ENCODE assay signal across 24 cellular contexts in the genomic region with DNA sequence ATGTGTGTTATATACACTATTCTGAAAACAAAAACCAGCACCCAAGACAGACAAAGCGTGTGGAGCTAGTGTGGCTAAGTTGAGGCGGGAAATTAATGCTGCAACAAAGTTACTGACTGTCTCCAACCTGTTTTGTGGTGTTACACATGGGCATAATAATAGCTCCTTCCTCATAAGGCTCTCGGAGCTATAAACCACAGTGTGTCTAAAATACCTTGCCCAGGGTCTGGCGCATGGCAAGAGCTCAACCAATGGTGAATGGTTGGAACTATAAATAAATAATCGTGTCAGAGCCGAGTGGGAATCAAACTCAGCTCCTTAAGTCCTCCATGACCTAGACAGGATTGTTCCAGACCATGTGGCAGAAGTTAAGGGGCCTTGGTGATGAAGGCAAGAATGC. TPM values are rescaled to one million over a fixed set of nuclear protein-coding genes. Genes with fewer than 3 reads are reported as not detected.
DNase-seq lines count a peak whose midpoint lies in the region; ATAC-seq and TF ChIP-seq lines count a peak whose summit lies in the region.
"Had no signal": no experiment of that assay in that cellular context is flagged by ENCODE, and none has a peak within 500 bp of the region (broad histone marks: within the 10 kb centered on the region; RNA-seq: fewer than 3 reads in every experiment).

No MANE protein-coding gene starts in this region.

- H3K79me2 ChIP-seq in mesendoderm (ENCODE audit: control insufficient read depth, insufficient read depth, low read length) = no peaks in the 10 kb centered on the region
- H3K79me2 ChIP-seq: parathyroid adenoma had no signal

- no peaks in the 10 kb centered on the region for H3K27me3 ChIP-seq in mesendoderm (ENCODE audit: insufficient read depth, low read length, poor library complexity)
- H3K27me3 ChIP-seq: body of pancreas, tibial artery had no signal

- no peak overlapping the region for H3K27ac ChIP-seq in mesendoderm (ENCODE audit: low read depth, low read length)
- H3K27ac ChIP-seq: body of pancreas, epithelial cell of prostate, KMS-11, parathyroid adenoma, tibial artery had no signal

- H3K79me1 ChIP-seq in mesendoderm (ENCODE audit: low read length) = no peaks in the 10 kb centered on the region

- H3K27me3 Mint-ChIP-seq in Calu3 (ENCODE audit: unreplicated experiment) = no peaks in the 10 kb centered on the region
- H3K27me3 Mint-ChIP-seq: activated naive CD4-positive, alpha-beta T cell treated with anti-CD3 and anti-CD28 coated beads, Interleukin-2, amount 50 U/mL, for 24 hours; naive thymus-derived CD4-positive, alpha-beta T cell had no signal

- H3K23ac ChIP-seq in mesendoderm (ENCODE audit: low read length) = no peak overlapping the region

- no peak for ATAC-seq in GM18907 (IDR thresholded peaks at IDR 0.05; ENCODE audit: unreplicated experiment)
- ATAC-seq: body of pancreas; left lobe of liver; naive thymus-derived CD4-positive, alpha-beta T cell had no signal

- peak; percentile 20 for DNase-seq in GM10248 (ENCODE audit: extremely low spot score)
- DNase-seq in Kasumi-1 (lab: John Stamatoyannopoulos, UW) = peak; percentile 80 to 85
- peak; percentile 92 for DNase-seq in SKM-1 treated with dmso at 0.1 percent for 144 hours (lab: John Stamatoyannopoulos, UW; ENCODE audit: unreplicated experiment)
- DNase-seq in myocyte (ENCODE audit: low read depth) = peak; percentile 96
- no peak for DNase-seq in Calu3
- DNase-seq in mesendoderm = no peak
- no peak for DNase-seq in NCI-H1048 (lab: John Stamatoyannopoulos, UW)
- DNase-seq: activated CD4-positive, alpha-beta T cell treated with anti-CD3 and anti-CD28 coated beads for 48 hours; body of pancreas; Caco-2; cortex of kidney; HCEC 1CT; naive thymus-derived CD4-positive, alpha-beta T cell; NCI-H1694; NCI-H446; SHP77 treated with DMSO at 0.1 percent for 48 hours; tibial artery had no signal

- no TSS peak for BruUV-seq in Calu3 (replicated peaks; lab: Mats Ljungman, UMichigan)

- no peak overlapping the region for H3K56ac ChIP-seq in mesendoderm (ENCODE audit: low read length)

- WGBS in mesendoderm (ENCODE audit: extremely low coverage, insufficient coverage, low lambda C conversion rate) = no CpG with 5 or more reads among the region's 6 CpGs

- no peak overlapping the region for H3K9ac ChIP-seq in mesendoderm (ENCODE audit: low read length)
- H3K9ac ChIP-seq: KMS-11, parathyroid adenoma had no signal

- no peak overlapping the region for H4K8ac ChIP-seq in mesendoderm (ENCODE audit: low read depth, low read length)

- no peak overlapping the region for H3K4me2 ChIP-seq in mesendoderm (ENCODE audit: low read length)
- H3K4me2 ChIP-seq: KMS-11, smooth muscle cell had no signal

- H2AK5ac ChIP-seq in mesendoderm (ENCODE audit: low read length) = no peak overlapping the region

- TF ChIP-seq CTCF in GM10248 (IDR thresholded peaks at IDR 0.05; ENCODE audit: control extremely low read depth, extremely low read depth, low read depth, missing control alignments) (no peak), Calu3 (IDR thresholded peaks at IDR 0.05; ENCODE audit: unreplicated experiment) (no peak)

- no peak overlapping the region for H2BK15ac ChIP-seq in mesendoderm (replicated peaks; ENCODE audit: low read depth)

- POLR2A ChIA-PET in GM10248 (lab: Yijun Ruan, JAX) = interaction anchor here (0.5 kb wide), 1 partner anchor 619 kb away, joined by 3 read pairs; no protein-coding TSS in a partner anchor

- H3K9me3 Mint-ChIP-seq in Calu3 (ENCODE audit: low read depth, unreplicated experiment) = no peaks in the 10 kb centered on the region
- H3K9me3 Mint-ChIP-seq: activated naive CD4-positive, alpha-beta T cell treated with anti-CD3 and anti-CD28 coated beads, Interleukin-2, amount 50 U/mL, for 24 hours; naive thymus-derived CD4-positive, alpha-beta T cell had no signal

- no peak overlapping the region for H2BK120ac ChIP-seq in mesendoderm (ENCODE audit: low read depth, low read length)

- no peaks in the 10 kb centered on the region for H3K4me1 ChIP-seq in mesendoderm (ENCODE audit: control insufficient read depth, low read depth, low read length)
- H3K4me1 ChIP-seq: body of pancreas, parathyroid adenoma, tibial artery had no signal

- no peak overlapping the region for H4K5ac ChIP-seq in mesendoderm (ENCODE audit: low read length)

- no peak overlapping the region for H3K18ac ChIP-seq in mesendoderm (ENCODE audit: low read length)

- H3K36me3 ChIP-seq in mesendoderm (ENCODE audit: control insufficient read depth, insufficient read depth, low read length) = no peaks in the 10 kb centered on the region
- H3K36me3 ChIP-seq: tibial artery had no signal

- no peak overlapping the region for H2BK5ac ChIP-seq in mesendoderm (ENCODE audit: low read length)

- no peak overlapping the region for H3K4me3 Mint-ChIP-seq in Calu3 (ENCODE audit: low read depth, unreplicated experiment)
- H3K4me3 Mint-ChIP-seq: activated naive CD4-positive, alpha-beta T cell treated with anti-CD3 and anti-CD28 coated beads, Interleukin-2, amount 50 U/mL, for 24 hours; naive thymus-derived CD4-positive, alpha-beta T cell had no signal

- CTCF ChIA-PET in GM10248 (lab: Yijun Ruan, JAX) (interaction anchor here (0.9 to 2.9 kb wide), 8 partner anchors 10 to 77 kb away, joined by 3 to 13 read pairs (median 4); no protein-coding TSS in a partner anchor), Calu3 (lab: Charles Lee) (no interaction called here)

- H3K36me3 Mint-ChIP-seq in Calu3 (ENCODE audit: insufficient read depth, unreplicated experiment) = no peaks in the 10 kb centered on the region
- H3K36me3 Mint-ChIP-seq: activated naive CD4-positive, alpha-beta T cell treated with anti-CD3 and anti-CD28 coated beads, Interleukin-2, amount 50 U/mL, for 24 hours; naive thymus-derived CD4-positive, alpha-beta T cell had no signal

- no peak overlapping the region for H3K4ac ChIP-seq in mesendoderm (ENCODE audit: low read depth, low read length)

- no peak overlapping the region for H3K27ac Mint-ChIP-seq in Calu3 (ENCODE audit: unreplicated experiment)
- H3K27ac Mint-ChIP-seq: activated naive CD4-positive, alpha-beta T cell treated with anti-CD3 and anti-CD28 coated beads, Interleukin-2, amount 50 U/mL, for 24 hours had no signal

- no peaks in the 10 kb centered on the region for H3K4me1 Mint-ChIP-seq in Calu3 (ENCODE audit: low read depth, unreplicated experiment)

- H3K4me3 ChIP-seq in mesendoderm (ENCODE audit: low read length) = no peak overlapping the region
- H3K4me3 ChIP-seq: body of pancreas, smooth muscle cell, tibial artery had no signal

- intact Hi-C loops in Calu3 (cut with micrococcal nuclease; ENCODE audit: unreplicated experiment) = no loop called here

RNA-seq across cellular contexts. Expression of gene TFRC, which starts 35.9 kb away (rescaled TPM):
- total RNA-seq in myocyte (69.1 and 106 TPM in 2 replicates), Calu3 (2022) (425 and 457 TPM in 2 replicates)
- 52.7 TPM for polyA plus RNA-seq in myocyte (2012)
- polyA plus RNA-seq in mesendoderm (2013, experiment 1 of 2) = 31.8 TPM
- 29.9 TPM for polyA plus RNA-seq in mesendoderm (2013, experiment 2 of 2)

Comparison
In these comparisons a context has a peak if more than half of its experiments do, and no peak if none do; other contexts are left out.
1. DNase-seq: peak in GM10248 (single experiment), Kasumi-1 (2 of 2), SKM-1 treated with dmso at 0.1 percent for 144 hours (single experiment) and myocyte (single experiment); none in Calu3 (single experiment), mesendoderm (single experiment) and NCI-H1048 (single experiment).